ENCODE assay signal across 1 cellular context in genomic region chr18:59950215-59950944, GRCh38.
TF ChIP-seq lines count a peak whose summit lies in the region.

No MANE protein-coding gene starts in this region.

TF ChIP-seq in HepG2, 621 proteins besides CTCF, POLR2A, EP300 and RAD21:
- TF ChIP-seq, protein P1, sequence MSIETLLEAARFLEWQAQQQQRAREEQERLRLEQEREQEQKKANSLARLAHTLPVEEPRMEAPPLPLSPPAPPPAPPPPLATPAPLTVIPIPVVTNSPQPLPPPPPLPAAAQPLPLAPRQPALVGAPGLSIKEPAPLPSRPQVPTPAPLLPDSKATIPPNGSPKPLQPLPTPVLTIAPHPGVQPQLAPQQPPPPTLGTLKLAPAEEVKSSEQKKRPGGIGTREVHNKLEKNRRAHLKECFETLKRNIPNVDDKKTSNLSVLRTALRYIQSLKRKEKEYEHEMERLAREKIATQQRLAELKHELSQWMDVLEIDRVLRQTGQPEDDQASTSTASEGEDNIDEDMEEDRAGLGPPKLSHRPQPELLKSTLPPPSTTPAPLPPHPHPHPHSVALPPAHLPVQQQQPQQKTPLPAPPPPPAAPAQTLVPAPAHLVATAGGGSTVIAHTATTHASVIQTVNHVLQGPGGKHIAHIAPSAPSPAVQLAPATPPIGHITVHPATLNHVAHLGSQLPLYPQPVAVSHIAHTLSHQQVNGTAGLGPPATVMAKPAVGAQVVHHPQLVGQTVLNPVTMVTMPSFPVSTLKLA (IDR thresholded peaks at IDR 0.05): 0 out of 2 replicates have a peak, but pooled peaks have one; percentile 6
- TF ChIP-seq ZNF577 (CRISPR knock-in tag; IDR thresholded peaks at IDR 0.05; ENCODE audit: borderline replicate concordance, low read depth): no peak
